ENCODE assay signal across 8 cellular contexts in the genomic region with DNA sequence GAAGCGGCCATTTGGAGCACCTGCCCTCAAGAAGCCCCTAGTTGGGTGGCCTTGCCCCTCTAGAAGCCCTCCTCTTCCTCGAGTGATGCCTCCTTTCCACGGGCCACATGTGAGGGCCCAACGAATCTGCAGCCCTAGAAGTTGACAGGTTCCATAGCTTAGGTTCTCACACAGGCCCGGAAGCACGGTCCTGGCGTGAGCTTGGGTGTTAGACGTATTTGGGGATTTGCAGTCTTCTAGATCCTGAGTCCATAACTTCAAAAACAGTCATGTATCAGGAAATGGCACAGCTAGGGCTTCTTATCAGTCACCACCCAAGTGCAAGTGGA. TPM values are rescaled to one million over a fixed set of nuclear protein-coding genes. Genes with fewer than 3 reads are reported as not detected.
DNase-seq lines count a peak whose midpoint lies in the region; ATAC-seq and TF ChIP-seq lines count a peak whose summit lies in the region.

No MANE protein-coding gene starts in this region.

- H3K36me3 Mint-ChIP-seq in activated CD4-positive, alpha-beta T cell treated with anti-CD3 and anti-CD28 coated beads, Interleukin-2, amount 10 ng/mL, durations not matched to agents 24 days and 14 days (ENCODE audit: low read depth): peaks cover 11% of the 10 kb centered on the region
- H3K36me3 Mint-ChIP-seq in WTC11 (no peaks in the 10 kb centered on the region), glutamatergic neuron (ENCODE audit: unreplicated experiment) (no peaks in the 10 kb centered on the region)
- H3K36me3 Mint-ChIP-seq in stimulated activated memory B cell treated with anti-CD40 and anti-IgM and Interleukin-4, amounts not matched to agents 10 μg/mL and 1 μg/mL and 100 μg/mL, for 72 hours: peaks cover 5% of the 10 kb centered on the region

- peaks cover 20% of the 10 kb centered on the region for H3K4me1 Mint-ChIP-seq in activated CD4-positive, alpha-beta T cell treated with anti-CD3 and anti-CD28 coated beads, Interleukin-2, amount 10 ng/mL, durations not matched to agents 24 days and 14 days
- peaks cover 31% of the 10 kb centered on the region for H3K4me1 Mint-ChIP-seq in WTC11
- peaks cover 7% of the 10 kb centered on the region for H3K4me1 Mint-ChIP-seq in glutamatergic neuron (ENCODE audit: low read depth, unreplicated experiment)
- peaks cover 30% of the 10 kb centered on the region for H3K4me1 Mint-ChIP-seq in stimulated activated memory B cell treated with anti-CD40 and anti-IgM and Interleukin-4, amounts not matched to agents 10 μg/mL and 1 μg/mL and 100 μg/mL, for 72 hours

- no peaks in the 10 kb centered on the region for H3K27me3 Mint-ChIP-seq in activated CD4-positive, alpha-beta T cell treated with anti-CD3 and anti-CD28 coated beads, Interleukin-2, amount 10 ng/mL, durations not matched to agents 24 days and 14 days
- H3K27me3 Mint-ChIP-seq in WTC11 (ENCODE audit: low read depth): no peaks in the 10 kb centered on the region
- H3K27me3 Mint-ChIP-seq in glutamatergic neuron (ENCODE audit: unreplicated experiment): peaks cover 9% of the 10 kb centered on the region
- no peaks in the 10 kb centered on the region for H3K27me3 Mint-ChIP-seq in stimulated activated memory B cell treated with anti-CD40 and anti-IgM and Interleukin-4, amounts not matched to agents 10 μg/mL and 1 μg/mL and 100 μg/mL, for 72 hours

- POLR2A ChIA-PET in WTC11 (lab: Charles Lee): no interaction called here

- H3K27ac Mint-ChIP-seq in activated CD4-positive, alpha-beta T cell treated with anti-CD3 and anti-CD28 coated beads, Interleukin-2, amount 10 ng/mL, durations not matched to agents 24 days and 14 days: peak overlapping the region; percentile 85
- no peak overlapping the region; the same call in 1 of the 2 replicates for H3K27ac Mint-ChIP-seq in WTC11
- peak overlapping the region; percentile 76 for H3K27ac Mint-ChIP-seq in glutamatergic neuron (ENCODE audit: unreplicated experiment)
- peak overlapping the region; percentile 96 for H3K27ac Mint-ChIP-seq in stimulated activated memory B cell treated with anti-CD40 and anti-IgM and Interleukin-4, amounts not matched to agents 10 μg/mL and 1 μg/mL and 100 μg/mL, for 72 hours

- TF ChIP-seq CTCF in WTC11 (IDR thresholded peaks at IDR 0.05) (no peak), glutamatergic neuron (IDR thresholded peaks at IDR 0.05; ENCODE audit: partially characterized antibody, unreplicated experiment) (no peak)

- peak overlapping the region; percentile 98 for H3K4me3 Mint-ChIP-seq in activated CD4-positive, alpha-beta T cell treated with anti-CD3 and anti-CD28 coated beads, Interleukin-2, amount 10 ng/mL, durations not matched to agents 24 days and 14 days
- H3K4me3 Mint-ChIP-seq in WTC11 (peak overlapping the region; percentile 63), glutamatergic neuron (ENCODE audit: unreplicated experiment) (peak overlapping the region; percentile 80)
- H3K4me3 Mint-ChIP-seq in stimulated activated memory B cell treated with anti-CD40 and anti-IgM and Interleukin-4, amounts not matched to agents 10 μg/mL and 1 μg/mL and 100 μg/mL, for 72 hours: peak overlapping the region; percentile 93

- intact Hi-C loops in activated CD4-positive, alpha-beta T cell treated with anti-CD3 and anti-CD28 coated beads, Interleukin-2, amount 10 ng/mL, durations not matched to agents 24 days and 14 days (cut with micrococcal nuclease): loop anchor here (2.0 to 10.0 kb wide), 2 partner anchors 85 to 341 kb away; partner anchors contain the start of gene BTRC

- no peak for DNase-seq in activated CD4-positive, alpha-beta T cell treated with anti-CD3 and anti-CD28 coated beads, Interleukin-2, amount 10 ng/mL, durations not matched to agents 24 days and 14 days
- no peak for DNase-seq in activated CD4-positive, alpha-beta T cell treated with anti-CD3 and anti-CD28 coated beads, Interleukin-2, amount 50 U/mL, for 48 hours
- DNase-seq in WTC11 (ENCODE audit: low spot score) (no peak), glutamatergic neuron (no peak), NCI-H345 treated with DMSO at 0.1 percent for 48 hours (lab: John Stamatoyannopoulos, UW; ENCODE audit: unreplicated experiment) (no peak)

- ATAC-seq in WTC11 (no peak), HG03439 (IDR thresholded peaks at IDR 0.05; ENCODE audit: unreplicated experiment) (no peak), GM21737 (IDR thresholded peaks at IDR 0.05; ENCODE audit: unreplicated experiment) (no peak)
- ATAC-seq in stimulated activated memory B cell treated with anti-CD40 and anti-IgM and Interleukin-4, amounts not matched to agents 10 μg/mL and 1 μg/mL and 100 μg/mL, for 72 hours: no peak

- CTCF ChIA-PET in WTC11 (lab: Charles Lee): interaction anchor here (0.8 to 1.3 kb wide), 4 partner anchors 48 to 93 kb away, joined by 3 to 12 read pairs (median 3); no protein-coding TSS in a partner anchor

- no peaks in the 10 kb centered on the region for H3K9me3 Mint-ChIP-seq in activated CD4-positive, alpha-beta T cell treated with anti-CD3 and anti-CD28 coated beads, Interleukin-2, amount 10 ng/mL, durations not matched to agents 24 days and 14 days
- no peaks in the 10 kb centered on the region for H3K9me3 Mint-ChIP-seq in WTC11
- H3K9me3 Mint-ChIP-seq in glutamatergic neuron (ENCODE audit: unreplicated experiment): peaks cover 5% of the 10 kb centered on the region
- H3K9me3 Mint-ChIP-seq in stimulated activated memory B cell treated with anti-CD40 and anti-IgM and Interleukin-4, amounts not matched to agents 10 μg/mL and 1 μg/mL and 100 μg/mL, for 72 hours: no peaks in the 10 kb centered on the region

TF ChIP-seq in WTC11, 78 proteins besides CTCF, POLR2A, EP300 and RAD21:
- 0 out of 2 replicates have a peak, but pooled peaks have one; percentile 39 for TF ChIP-seq ZNF232 (CRISPR knock-in tag; IDR thresholded peaks at IDR 0.05)
- TF ChIP-seq ZNF396 (CRISPR knock-in tag; IDR thresholded peaks at IDR 0.05; ENCODE audit: borderline replicate concordance): no peak
- TF ChIP-seq, protein P1, sequence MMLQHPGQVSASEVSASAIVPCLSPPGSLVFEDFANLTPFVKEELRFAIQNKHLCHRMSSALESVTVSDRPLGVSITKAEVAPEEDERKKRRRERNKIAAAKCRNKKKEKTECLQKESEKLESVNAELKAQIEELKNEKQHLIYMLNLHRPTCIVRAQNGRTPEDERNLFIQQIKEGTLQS (CRISPR knock-in tag; conservative IDR thresholded peaks at IDR 0.05): no peak

RNA-seq across cellular contexts. Expression of gene FBXW4, which starts 0.4 kb away (rescaled TPM):
- 28.4 and 32.0 TPM in 2 replicates for total RNA-seq in activated CD4-positive, alpha-beta T cell treated with anti-CD3 and anti-CD28 coated beads, Interleukin-2, amount 10 ng/mL, durations not matched to agents 24 days and 14 days
- total RNA-seq in WTC11 (2021) (45.3 to 47.9 TPM (median 46.3 TPM) in 3 replicates), glutamatergic neuron (ENCODE audit: unreplicated experiment) (25.8 TPM)
